In the genomic region with DNA sequence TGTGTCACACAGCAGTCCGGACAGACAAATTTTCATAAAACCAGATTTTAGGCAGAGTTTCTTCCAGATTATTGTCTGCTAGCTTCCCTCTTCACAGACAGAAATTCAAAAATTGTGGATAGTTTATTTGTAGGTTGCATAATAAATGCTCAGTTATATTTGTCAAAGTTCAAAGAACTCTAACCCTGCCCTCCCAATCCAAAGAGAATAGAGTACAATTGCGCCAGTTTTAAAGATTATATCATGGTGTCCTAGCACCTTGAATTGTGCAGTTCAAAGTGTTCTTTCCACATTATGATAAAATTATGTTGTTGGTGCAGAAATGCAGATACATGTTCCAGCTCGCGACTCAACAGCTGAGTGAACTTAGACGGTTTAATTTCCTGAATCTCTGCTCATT, we compare ENCODE assay signal across 26 cellular contexts.
"Had no signal": no experiment of that assay in that cellular context is flagged by ENCODE, and none has a peak within 500 bp of the region (broad histone marks: within the 10 kb centered on the region; RNA-seq: fewer than 3 reads in every experiment).

No MANE protein-coding gene starts in this region.

- H3K4me1 ChIP-seq: adrenal gland had no signal

- H3K27ac ChIP-seq: adrenal gland, VCaP had no signal

- H3K36me3 ChIP-seq: adrenal gland had no signal

- ATAC-seq: activated CD8-positive, alpha-beta T cell treated with anti-CD3 and anti-CD28 coated beads for 36 hours; activated naive CD8-positive, alpha-beta T cell treated with anti-CD3 and anti-CD28 coated beads, Interleukin-2, amount 50 U/mL, for 24 hours had no signal

- H3K9me3 ChIP-seq: adrenal gland had no signal

- H3K27me3 ChIP-seq: adrenal gland had no signal

- FAIRE-seq: TTC549 had no signal

- DNase-seq: activated B cell treated with CpG ODN at 0.5 μM for 24 hours; activated CD4-positive, alpha-beta memory T cell treated with anti-CD3 and anti-CD28 coated beads for 36 hours; activated CD4-positive, alpha-beta T cell treated with anti-CD3 and anti-CD28 coated beads for 4 hours; activated CD4-positive, alpha-beta T cell treated with anti-CD3 and anti-CD28 coated beads, Interleukin-2, amount 10 ng/mL, durations not matched to agents 24 days and 14 days; activated CD4-positive, alpha-beta T cell treated with anti-CD3 and anti-CD28 coated beads, Interleukin-2, amount 50 U/mL, for 1 hour; activated CD4-positive, alpha-beta T cell treated with anti-CD3 and anti-CD28 coated beads, Interleukin-2, amount 50 U/mL, for 4 hours; activated CD4-positive, CD25-positive, alpha-beta regulatory T cell treated with anti-CD3 and anti-CD28 coated beads, Interleukin-2, amount 50 U/mL, for 72 hours; activated CD8-positive, alpha-beta memory T cell treated with anti-CD3 and anti-CD28 coated beads, Interleukin-2, amount 50 U/mL, for 4 hours; activated CD8-positive, alpha-beta T cell treated with anti-CD3 and anti-CD28 coated beads for 36 hours; activated effector memory CD4-positive, alpha-beta T cell treated with Interleukin-2 at 50 U/mL for 16 hours; activated gamma-delta T cell; activated naive CD4-positive, alpha-beta T cell treated with anti-CD3 and anti-CD28 coated beads, Interleukin-2, amount 10 ng/mL, durations not matched to agents 7 days and 5 days; activated naive CD4-positive, alpha-beta T cell treated with Interleukin-2 at 50 U/mL for 16 hours; activated naive CD8-positive, alpha-beta T cell treated with anti-CD3 and anti-CD28 coated beads, Interleukin-2, amount 10 ng/mL, durations not matched to agents 7 days and 5 days; activated naive CD8-positive, alpha-beta T cell treated with anti-CD3 and anti-CD28 coated beads, Interleukin-2, amount 50 U/mL, for 24 hours; activated T-cell treated with anti-CD3 and anti-CD28 coated beads, Interleukin-2, amount 50 U/mL, for 24 hours; activated T-cell treated with anti-CD3 and anti-CD28 coated beads, Interleukin-2, amount 50 U/mL, for 48 hours; adrenal gland; amniotic stem cell; aorta; central memory CD4-positive, alpha-beta T cell; T-helper 1 cell; T-helper 2 cell; T-helper 9 cell had no signal

- H3K4me3 ChIP-seq: adrenal gland had no signal
